Comparison of ENCODE assay signal across 32 cellular contexts in genomic region chr19:23783634-23784033, GRCh38.
"Had no signal": no experiment of that assay in that cellular context is flagged by ENCODE, and none has a peak within 500 bp of the region (broad histone marks: within the 10 kb centered on the region; RNA-seq: fewer than 3 reads in every experiment).

No MANE protein-coding gene starts in this region.

- H3K4me1 ChIP-seq: adrenal gland, breast epithelium had no signal

- H3K27ac ChIP-seq: adrenal gland, body of pancreas, breast epithelium, RWPE1, VCaP had no signal

- H3K27me3 ChIP-seq: adrenal gland, body of pancreas, breast epithelium had no signal

- DNase-seq: activated CD4-positive, alpha-beta T cell treated with anti-CD3 and anti-CD28 coated beads for 1 hour; activated CD4-positive, alpha-beta T cell treated with anti-CD3 and anti-CD28 coated beads, Interleukin-2, amount 10 ng/mL, durations not matched to agents 7 days and 5 days; activated CD4-positive, alpha-beta T cell treated with anti-CD3 and anti-CD28 coated beads, Interleukin-2, amount 50 U/mL, for 48 hours; activated CD4-positive, CD25-positive, alpha-beta regulatory T cell; activated CD8-positive, alpha-beta memory T cell treated with anti-CD3 and anti-CD28 coated beads for 24 hours; activated CD8-positive, alpha-beta memory T cell treated with anti-CD3 and anti-CD28 coated beads, Interleukin-2, amount 10 ng/mL, durations not matched to agents 7 days and 5 days; activated CD8-positive, alpha-beta memory T cell treated with anti-CD3 and anti-CD28 coated beads, Interleukin-2, amount 50 U/mL, for 48 hours; activated gamma-delta T cell treated with Interleukin-2 at 50 U/mL for 16 hours; activated naive CD4-positive, alpha-beta T cell treated with anti-CD3 and anti-CD28 coated beads for 36 hours; activated T-cell treated with anti-CD3 and anti-CD28 coated beads, Interleukin-2, amount 50 U/mL, for 1 hour; adrenal gland; body of pancreas; IMR-90; NCI-H1092 treated with DMSO at 0.1 percent for 48 hours; NCI-H1417; NCI-H146; NCI-H187; NCI-H2081; NCI-H345; NCI-H524 treated with DMSO at 0.1 percent for 48 hours; NK-92 treated with Interleukin-12 subunit alpha and Interleukin-12 subunit beta, amount 100 ng/mL, for 24 hours; PC-3; SIG-M5; T-cell; T-helper 17 cell; T-helper 9 cell had no signal

- H3K27ac Mint-ChIP-seq: activated CD4-positive, alpha-beta T cell treated with anti-CD3 and anti-CD28 coated beads, Interleukin-2, amount 10 ng/mL, durations not matched to agents 7 days and 5 days; activated CD8-positive, alpha-beta memory T cell treated with anti-CD3 and anti-CD28 coated beads, Interleukin-2, amount 10 ng/mL, durations not matched to agents 7 days and 5 days; activated naive CD4-positive, alpha-beta T cell treated with anti-CD3 and anti-CD28 coated beads for 36 hours; T-cell; T-helper 17 cell had no signal

- H3K27me3 Mint-ChIP-seq: activated CD4-positive, alpha-beta T cell treated with anti-CD3 and anti-CD28 coated beads, Interleukin-2, amount 10 ng/mL, durations not matched to agents 7 days and 5 days; activated CD8-positive, alpha-beta memory T cell treated with anti-CD3 and anti-CD28 coated beads, Interleukin-2, amount 10 ng/mL, durations not matched to agents 7 days and 5 days; T-cell; T-helper 17 cell had no signal

- H3K36me3 ChIP-seq: adrenal gland, breast epithelium had no signal

- ATAC-seq: body of pancreas, K562, PC-3, Right ventricle myocardium inferior, SK-N-SH treated with all-trans-retinoic acid at 6 μM for 48 hours, T-cell, T-helper 17 cell had no signal

- H3K4me3 Mint-ChIP-seq: activated CD4-positive, alpha-beta T cell treated with anti-CD3 and anti-CD28 coated beads, Interleukin-2, amount 10 ng/mL, durations not matched to agents 7 days and 5 days; activated CD8-positive, alpha-beta memory T cell treated with anti-CD3 and anti-CD28 coated beads, Interleukin-2, amount 10 ng/mL, durations not matched to agents 7 days and 5 days; activated naive CD4-positive, alpha-beta T cell treated with anti-CD3 and anti-CD28 coated beads for 36 hours; T-cell; T-helper 17 cell had no signal

- H3K9me3 ChIP-seq: adrenal gland, body of pancreas, breast epithelium had no signal

- H3K4me1 Mint-ChIP-seq: T-cell had no signal

- H3K4me3 ChIP-seq: adrenal gland, body of pancreas, breast epithelium, K562 had no signal
